34 cellular contexts compared by ENCODE assay signal in the genomic region with DNA sequence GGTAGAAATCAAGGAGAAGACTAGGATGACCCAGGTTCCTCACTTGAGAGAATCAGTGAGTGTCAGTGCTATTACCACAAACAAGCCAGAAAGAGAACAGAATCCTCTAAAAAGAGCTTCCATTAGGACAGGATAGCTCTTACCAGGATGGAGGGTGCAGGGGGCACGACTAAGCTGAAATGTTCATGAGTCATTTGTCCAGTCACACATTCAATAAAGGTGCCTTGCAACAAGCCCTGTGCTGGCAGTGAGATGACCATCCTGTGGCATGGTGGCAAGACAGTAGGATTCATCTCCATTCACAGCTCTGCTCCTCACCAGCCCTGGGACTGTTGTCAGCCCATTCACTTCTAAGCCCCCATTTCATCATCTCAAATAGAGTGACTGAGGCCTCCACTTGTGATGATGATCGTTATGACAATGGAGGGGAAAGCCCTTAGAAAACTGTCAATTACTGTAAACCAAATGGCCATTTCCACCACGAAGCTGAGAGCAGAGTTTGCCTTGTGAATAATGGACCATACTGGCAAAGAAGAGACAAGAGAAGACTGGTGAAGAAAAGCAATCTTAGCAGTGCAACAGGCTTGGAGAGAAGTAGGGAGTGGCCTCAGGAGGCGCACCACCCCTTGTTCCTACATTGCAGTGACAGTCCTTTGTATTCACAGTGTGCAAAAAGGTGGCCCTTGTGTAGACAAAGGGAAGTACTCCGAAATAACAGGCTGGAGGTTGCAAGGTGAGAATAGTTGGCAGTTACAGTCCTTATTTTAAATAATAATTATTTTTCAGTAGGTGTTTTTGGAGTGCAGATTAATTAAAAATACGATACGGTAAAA. TPM values are rescaled to one million over a fixed set of nuclear protein-coding genes. Genes with fewer than 3 reads are reported as not detected.
"Had no signal": no experiment of that assay in that cellular context is flagged by ENCODE, and none has a peak within 500 bp of the region (broad histone marks: within the 10 kb centered on the region; RNA-seq: fewer than 3 reads in every experiment).

No MANE protein-coding gene starts in this region.

- H3K4me3 Mint-ChIP-seq: activated CD4-positive, alpha-beta memory T cell treated with anti-CD3 and anti-CD28 coated beads, Interleukin-2, amount 10 ng/mL, durations not matched to agents 7 days and 5 days; activated CD4-positive, alpha-beta T cell treated with anti-CD3 and anti-CD28 coated beads, Interleukin-2, amount 10 ng/mL, durations not matched to agents 7 days and 5 days; activated T-cell treated with anti-CD3 and anti-CD28 coated beads, Interleukin-2, amount 50 U/mL, for 24 hours; activated T-helper 17 cell treated with anti-CD3 and anti-CD28 coated beads, Interleukin-2, amount 50 U/mL, for 72 hours; dendritic cell treated with granulocyte-macrophage colony-stimulating factor and Interleukin-4, amounts not matched to agents 40 ng/mL and 50 ng/mL, for 4 days; mesothelial cell of epicardium; naive thymus-derived CD4-positive, alpha-beta T cell; stimulated activated memory B cell treated with anti-CD40 and anti-IgM and Interleukin-4, amounts not matched to agents 10 μg/mL and 1 μg/mL and 100 μg/mL, for 72 hours had no signal

- H3K4me1 Mint-ChIP-seq: activated CD4-positive, alpha-beta memory T cell treated with anti-CD3 and anti-CD28 coated beads, Interleukin-2, amount 10 ng/mL, durations not matched to agents 7 days and 5 days; activated CD4-positive, alpha-beta T cell treated with anti-CD3 and anti-CD28 coated beads, Interleukin-2, amount 10 ng/mL, durations not matched to agents 7 days and 5 days; activated T-helper 17 cell treated with anti-CD3 and anti-CD28 coated beads, Interleukin-2, amount 50 U/mL, for 72 hours; naive thymus-derived CD4-positive, alpha-beta T cell had no signal

- ATAC-seq: activated T-helper 17 cell treated with anti-CD3 and anti-CD28 coated beads, Interleukin-2, amount 50 U/mL, for 72 hours; gastroesophageal sphincter; left cardiac atrium; naive thymus-derived CD4-positive, alpha-beta T cell; stimulated activated memory B cell treated with anti-CD40 and anti-IgM and Interleukin-4, amounts not matched to agents 10 μg/mL and 1 μg/mL and 100 μg/mL, for 72 hours had no signal

- H3K36me3 ChIP-seq: brain microvascular endothelial cell, gastroesophageal sphincter, right atrium auricular region, suprapubic skin, transverse colon had no signal

- H3K4me3 ChIP-seq: gastroesophageal sphincter, hepatocyte, right atrium auricular region, smooth muscle cell, suprapubic skin, transverse colon had no signal

- H3K4me1 ChIP-seq: gastroesophageal sphincter, parathyroid adenoma, right atrium auricular region, suprapubic skin had no signal

- FAIRE-seq: astrocyte, endometrium had no signal

- H3K36me3 Mint-ChIP-seq: mesothelial cell of epicardium; naive thymus-derived CD4-positive, alpha-beta T cell; stimulated activated memory B cell treated with anti-CD40 and anti-IgM and Interleukin-4, amounts not matched to agents 10 μg/mL and 1 μg/mL and 100 μg/mL, for 72 hours had no signal

- H3K9ac ChIP-seq: parathyroid adenoma had no signal

- H2AFZ ChIP-seq: hepatocyte, parathyroid adenoma had no signal

- DNase-seq: activated CD4-positive, alpha-beta memory T cell treated with anti-CD3 and anti-CD28 coated beads, Interleukin-2, amount 10 ng/mL, durations not matched to agents 7 days and 5 days; activated CD4-positive, alpha-beta T cell treated with anti-CD3 and anti-CD28 coated beads for 1 hour; activated CD4-positive, alpha-beta T cell treated with anti-CD3 and anti-CD28 coated beads, Interleukin-2, amount 10 ng/mL, durations not matched to agents 7 days and 5 days; activated CD8-positive, alpha-beta memory T cell treated with anti-CD3 and anti-CD28 coated beads, Interleukin-2, amount 50 U/mL, for 48 hours; activated gamma-delta T cell treated with Interleukin-2 at 50 U/mL for 16 hours; activated naive CD4-positive, alpha-beta T cell treated with anti-CD3 and anti-CD28 coated beads, Interleukin-2, amount 50 U/mL, for 16 hours; activated T-cell treated with anti-CD3 and anti-CD28 coated beads, Interleukin-2, amount 50 U/mL, for 24 hours; amniotic stem cell; brain microvascular endothelial cell; caudate nucleus; effector CD4-positive, alpha-beta T cell; islet precursor cell; left cardiac atrium; mammary epithelial cell; naive thymus-derived CD4-positive, alpha-beta T cell; stimulated activated CD4-positive, alpha-beta T cell treated with anti-CD3 and anti-CD28 coated beads, Interleukin-1b, Interleukin-23, amount 100 ng/mL, for 48 hours; stimulated activated CD4-positive, alpha-beta T cell treated with anti-CD3 and anti-CD28 coated beads, Interleukin-4, amount 100 ng/mL, for 4 hours; stimulated activated CD8-positive, alpha-beta memory T cell treated with anti-CD3 and anti-CD28 coated beads, Interleukin-4, amount 100 ng/mL, for 48 hours; T-helper 2 cell; transverse colon had no signal

- H3K9me3 ChIP-seq: gastroesophageal sphincter, right atrium auricular region, suprapubic skin, transverse colon had no signal

- H3K27me3 ChIP-seq: right atrium auricular region had no signal

- H3K4me2 ChIP-seq: hepatocyte, smooth muscle cell had no signal

- H3K27ac Mint-ChIP-seq: activated CD4-positive, alpha-beta memory T cell treated with anti-CD3 and anti-CD28 coated beads, Interleukin-2, amount 10 ng/mL, durations not matched to agents 7 days and 5 days; activated CD4-positive, alpha-beta T cell treated with anti-CD3 and anti-CD28 coated beads, Interleukin-2, amount 10 ng/mL, durations not matched to agents 7 days and 5 days; activated T-cell treated with anti-CD3 and anti-CD28 coated beads, Interleukin-2, amount 50 U/mL, for 24 hours; activated T-helper 17 cell treated with anti-CD3 and anti-CD28 coated beads, Interleukin-2, amount 50 U/mL, for 72 hours; dendritic cell treated with granulocyte-macrophage colony-stimulating factor and Interleukin-4, amounts not matched to agents 40 ng/mL and 50 ng/mL, for 4 days; mesothelial cell of epicardium; naive thymus-derived CD4-positive, alpha-beta T cell; stimulated activated memory B cell treated with anti-CD40 and anti-IgM and Interleukin-4, amounts not matched to agents 10 μg/mL and 1 μg/mL and 100 μg/mL, for 72 hours had no signal

- H3K9me3 Mint-ChIP-seq: activated CD4-positive, alpha-beta memory T cell treated with anti-CD3 and anti-CD28 coated beads, Interleukin-2, amount 10 ng/mL, durations not matched to agents 7 days and 5 days; activated CD4-positive, alpha-beta T cell treated with anti-CD3 and anti-CD28 coated beads, Interleukin-2, amount 10 ng/mL, durations not matched to agents 7 days and 5 days; activated T-cell treated with anti-CD3 and anti-CD28 coated beads, Interleukin-2, amount 50 U/mL, for 24 hours; activated T-helper 17 cell treated with anti-CD3 and anti-CD28 coated beads, Interleukin-2, amount 50 U/mL, for 72 hours; naive thymus-derived CD4-positive, alpha-beta T cell had no signal

- H3K27ac ChIP-seq: brain microvascular endothelial cell, epithelial cell of prostate, gastroesophageal sphincter, hepatocyte, parathyroid adenoma, right atrium auricular region, suprapubic skin, transverse colon had no signal

- H3K79me2 ChIP-seq: hepatocyte, parathyroid adenoma had no signal

RNA-seq across cellular contexts. Expression of gene WIPF3, which starts 9.0 kb away (rescaled TPM):
- total RNA-seq: activated CD4-positive, alpha-beta memory T cell treated with anti-CD3 and anti-CD28 coated beads, Interleukin-2, amount 10 ng/mL, durations not matched to agents 7 days and 5 days; activated CD4-positive, alpha-beta T cell treated with anti-CD3 and anti-CD28 coated beads, Interleukin-2, amount 10 ng/mL, durations not matched to agents 7 days and 5 days; activated T-helper 17 cell treated with anti-CD3 and anti-CD28 coated beads, Interleukin-2, amount 50 U/mL, for 72 hours; pulmonary artery endothelial cell had no signal
- polyA plus RNA-seq: naive thymus-derived CD4-positive, alpha-beta T cell; smooth muscle cell had no signal
